Comparison of ENCODE assay signal across 1 cellular context in genomic region chr4:88823058-88823919, GRCh38.
TF ChIP-seq lines count a peak whose summit lies in the region.

No MANE protein-coding gene starts in this region.

TF ChIP-seq in HepG2, 621 proteins besides CTCF, POLR2A, EP300 and RAD21 (continued from another document and continues in another):
- TF ChIP-seq DZIP1 (CRISPR knock-in tag; IDR thresholded peaks at IDR 0.05) = no peak
- no peak for TF ChIP-seq LBX2 (CRISPR knock-in tag; IDR thresholded peaks at IDR 0.05; ENCODE audit: borderline replicate concordance)
- no peak for TF ChIP-seq NFAT5 (CRISPR knock-in tag; IDR thresholded peaks at IDR 0.05)
- TF ChIP-seq ZFP62 (CRISPR knock-in tag; IDR thresholded peaks at IDR 0.05) = no peak
- TF ChIP-seq KAT2B (IDR thresholded peaks at IDR 0.05; ENCODE audit: borderline replicate concordance, low read depth, low read length) = no peak
- TF ChIP-seq ZNF841 (CRISPR knock-in tag; IDR thresholded peaks at IDR 0.05; ENCODE audit: borderline replicate concordance) = no peak
- peak; percentile 52; the same call in 1 of the 2 replicates for TF ChIP-seq MLX (CRISPR knock-in tag; IDR thresholded peaks at IDR 0.05)
- no peak for TF ChIP-seq ZNF101 (CRISPR knock-in tag; IDR thresholded peaks at IDR 0.05; ENCODE audit: borderline replicate concordance, low read depth)
- peak; percentile 62 for TF ChIP-seq ERF (CRISPR knock-in tag; IDR thresholded peaks at IDR 0.05)
- TF ChIP-seq SETDB1 (CRISPR knock-in tag; IDR thresholded peaks at IDR 0.05; ENCODE audit: borderline replicate concordance) = no peak
- TF ChIP-seq ZSCAN31 (CRISPR knock-in tag; IDR thresholded peaks at IDR 0.05; ENCODE audit: low read depth) = no peak
- 0 out of 2 replicates have a peak, but pooled peaks have one; percentile 44 for TF ChIP-seq ZFP36L1 (CRISPR knock-in tag; IDR thresholded peaks at IDR 0.05)
- no peak for TF ChIP-seq FOXO4 (CRISPR knock-in tag; conservative IDR thresholded peaks at IDR 0.05)
- TF ChIP-seq CBX5 (CRISPR knock-in tag; IDR thresholded peaks at IDR 0.05; ENCODE audit: borderline replicate concordance) = no peak
- TF ChIP-seq ZNF260 (CRISPR knock-in tag; IDR thresholded peaks at IDR 0.05; ENCODE audit: borderline replicate concordance, low read depth) = no peak
- peak; percentile 74 for TF ChIP-seq NR2F2 (IDR thresholded peaks at IDR 0.05; ENCODE audit: borderline replicate concordance, low read depth)
- no peak for TF ChIP-seq ZNF550 (CRISPR knock-in tag; IDR thresholded peaks at IDR 0.05; ENCODE audit: borderline replicate concordance)
- peak; percentile 73 for TF ChIP-seq POGZ (CRISPR knock-in tag; IDR thresholded peaks at IDR 0.05)
- TF ChIP-seq CSRNP1 (CRISPR knock-in tag; IDR thresholded peaks at IDR 0.05) = no peak; the same call in 1 of the 2 replicates
- TF ChIP-seq TOE1 (CRISPR knock-in tag; IDR thresholded peaks at IDR 0.05) = no peak
- no peak for TF ChIP-seq ZNF570 (CRISPR knock-in tag; IDR thresholded peaks at IDR 0.05; ENCODE audit: borderline replicate concordance)
- peak; percentile 73; the same call in 1 of the 3 replicates for TF ChIP-seq MXI1 (IDR thresholded peaks at IDR 0.05; ENCODE audit: borderline replicate concordance, low read depth, low read length)
- TF ChIP-seq ZNF142 (CRISPR knock-in tag; IDR thresholded peaks at IDR 0.05) = no peak
- no peak for TF ChIP-seq EZH2 (conservative IDR thresholded peaks at IDR 0.05; ENCODE audit: low read depth, low read length)
- no peak for TF ChIP-seq PBX3 (CRISPR knock-in tag; IDR thresholded peaks at IDR 0.05; ENCODE audit: borderline replicate concordance)
- TF ChIP-seq FIP1L1 (IDR thresholded peaks at IDR 0.05; ENCODE audit: borderline replicate concordance, insufficient read depth, low read depth, low read length) = no peak
- no peak for TF ChIP-seq HCFC1 (IDR thresholded peaks at IDR 0.05; ENCODE audit: low read depth, low read length)
- no peak for TF ChIP-seq ZFP36L2 (CRISPR knock-in tag; IDR thresholded peaks at IDR 0.05)
- no peak for TF ChIP-seq CBX2 (IDR thresholded peaks at IDR 0.05; ENCODE audit: low read depth, low read length)
- TF ChIP-seq CBX2 (CRISPR knock-in tag; IDR thresholded peaks at IDR 0.05; ENCODE audit: low read depth) = no peak
- no peak for TF ChIP-seq HNRNPUL1 (IDR thresholded peaks at IDR 0.05; ENCODE audit: low read depth, low read length)
- TF ChIP-seq ZBTB39 (CRISPR knock-in tag; IDR thresholded peaks at IDR 0.05) = no peak
- TF ChIP-seq WIZ (CRISPR knock-in tag; IDR thresholded peaks at IDR 0.05) = no peak
- no peak for TF ChIP-seq KLF6 (CRISPR knock-in tag; IDR thresholded peaks at IDR 0.05)
- TF ChIP-seq GATAD2A (CRISPR knock-in tag; IDR thresholded peaks at IDR 0.05) = peak; percentile 42
- peak; percentile 74 to 77; a peak in 3 of 4 replicates for TF ChIP-seq NR2F1 (CRISPR knock-in tag; IDR thresholded peaks at IDR 0.05)
- no peak for TF ChIP-seq KLF9 (CRISPR knock-in tag; IDR thresholded peaks at IDR 0.05; ENCODE audit: low read depth)
